17 cellular contexts compared by ENCODE assay signal in the genomic region with DNA sequence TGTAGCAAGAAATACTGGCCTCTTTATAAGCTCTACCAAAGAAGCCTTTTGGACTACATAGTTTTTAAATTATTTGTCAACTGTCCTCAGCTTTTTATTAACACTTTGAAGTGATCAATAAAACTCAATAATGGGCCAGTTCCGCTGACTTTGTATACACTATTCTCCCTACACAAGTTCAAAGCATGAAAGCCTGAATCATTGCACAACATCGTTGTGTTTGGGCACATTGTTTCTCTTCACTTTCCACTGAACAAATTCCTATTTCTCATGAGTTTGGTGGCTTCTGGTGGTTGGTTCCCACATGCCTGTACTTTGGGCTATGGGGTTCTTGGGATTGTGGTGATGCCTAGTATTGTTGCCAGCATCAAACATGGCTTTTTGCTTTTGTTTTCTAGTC.
A peak's percentile ranks its signal among the peaks of the same experiment; 100 is the strongest.
DNase-seq lines count a peak whose midpoint lies in the region; TF ChIP-seq lines count a peak whose summit lies in the region.
"Had no signal": no experiment of that assay in that cellular context is flagged by ENCODE, and none has a peak within 500 bp of the region (broad histone marks: within the 10 kb centered on the region; RNA-seq: fewer than 3 reads in every experiment).

No MANE protein-coding gene starts in this region.

- no peak overlapping the region for H3K27ac ChIP-seq in breast epithelium
- H3K27ac ChIP-seq: 22Rv1; BLaER1 treated with 17β-estradiol and CSF1 and Interleukin-3, amounts not matched to agents 10 nM and 100 nM had no signal

- H3K9me3 ChIP-seq in breast epithelium (no peaks in the 10 kb centered on the region), BE2C (no peaks in the 10 kb centered on the region)
- H3K9me3 ChIP-seq: BLaER1 treated with 17β-estradiol and CSF1 and Interleukin-3, amounts not matched to agents 10 nM and 100 nM had no signal

- H3K4me3 ChIP-seq in breast epithelium (no peak overlapping the region), BE2C (ENCODE audit: low read depth, low read length) (no peak overlapping the region)
- H3K4me3 ChIP-seq: BLaER1 treated with 17β-estradiol and CSF1 and Interleukin-3, amounts not matched to agents 10 nM and 100 nM; GM23338 had no signal

- H3K27me3 Mint-ChIP-seq in MCF 10A (ENCODE audit: insufficient read depth, unreplicated experiment) (no peaks in the 10 kb centered on the region), glutamatergic neuron (ENCODE audit: unreplicated experiment) (peaks cover 4% of the 10 kb centered on the region), nephron progenitor cell (ENCODE audit: low read depth, poor library complexity) (no peaks in the 10 kb centered on the region)
- H3K27me3 Mint-ChIP-seq: B cell; CD4-positive, alpha-beta T cell had no signal

- CTCF ChIA-PET in MCF 10A (lab: Yijun Ruan, JAX), result no interaction called here

- TF ChIP-seq POLR2A in breast epithelium (IDR thresholded peaks at IDR 0.05), result no peak

- POLR2A ChIA-PET in MCF 10A (lab: Yijun Ruan, JAX), result no interaction called here

- H3K4me3 Mint-ChIP-seq in MCF 10A (ENCODE audit: unreplicated experiment) (no peak overlapping the region), glutamatergic neuron (ENCODE audit: unreplicated experiment) (no peak overlapping the region), nephron progenitor cell (no peak overlapping the region)
- H3K4me3 Mint-ChIP-seq: B cell; CD14-positive monocyte; CD4-positive, alpha-beta T cell; CD8-positive, alpha-beta memory T cell; GM23338; H9 had no signal

- peaks cover 7% of the 10 kb centered on the region for H3K36me3 Mint-ChIP-seq in MCF 10A (ENCODE audit: insufficient read depth, unreplicated experiment)
- peaks cover 3% of the 10 kb centered on the region for H3K36me3 Mint-ChIP-seq in glutamatergic neuron (ENCODE audit: unreplicated experiment)
- H3K36me3 Mint-ChIP-seq in nephron progenitor cell (ENCODE audit: low read depth), result no peaks in the 10 kb centered on the region
- H3K36me3 Mint-ChIP-seq: CD14-positive monocyte; CD8-positive, alpha-beta memory T cell had no signal

- H3K36me3 ChIP-seq in breast epithelium, result no peaks in the 10 kb centered on the region
- no peaks in the 10 kb centered on the region for H3K36me3 ChIP-seq in BE2C
- H3K36me3 ChIP-seq: BLaER1 treated with 17β-estradiol and CSF1 and Interleukin-3, amounts not matched to agents 10 nM and 100 nM had no signal

- H3K27me3 ChIP-seq in breast epithelium (no peaks in the 10 kb centered on the region), BE2C (no peaks in the 10 kb centered on the region)
- H3K27me3 ChIP-seq: BLaER1 treated with 17β-estradiol and CSF1 and Interleukin-3, amounts not matched to agents 10 nM and 100 nM had no signal

- no peak for DNase-seq in MCF 10A (ENCODE audit: unreplicated experiment)
- no peak for DNase-seq in breast epithelium (ENCODE audit: low spot score in 2 of 2)
- DNase-seq in glutamatergic neuron, result no peak
- no peak for DNase-seq in nephron progenitor cell
- no peak for DNase-seq in BE2C
- no peak for DNase-seq in activated CD4-positive, alpha-beta T cell treated with anti-CD3 and anti-CD28 coated beads for 4 hours
- DNase-seq: CD4-positive, alpha-beta T cell; CD8-positive, alpha-beta memory T cell; DMS 273 treated with DMSO at 0.1 percent for 48 hours; DMS79; GF-D8; H9 had no signal

- peak overlapping the region; percentile 63 for H3K27ac Mint-ChIP-seq in MCF 10A (ENCODE audit: low read depth, unreplicated experiment)
- H3K27ac Mint-ChIP-seq in glutamatergic neuron (ENCODE audit: unreplicated experiment), result peak overlapping the region; percentile 18
- peak overlapping the region; percentile 69 for H3K27ac Mint-ChIP-seq in nephron progenitor cell
- H3K27ac Mint-ChIP-seq: B cell; CD14-positive monocyte; CD4-positive, alpha-beta T cell; CD8-positive, alpha-beta memory T cell; GM23338; H9 had no signal

- no TSS peak for BruUV-seq in MCF 10A (replicated peaks; lab: Mats Ljungman, UMichigan)

- intact Hi-C loops in MCF 10A (cut with micrococcal nuclease), result no loop called here
- intact Hi-C loops in breast epithelium (cut with DNase I; ENCODE audit: low total_unique reads), result no loop called here

- peaks cover 20% of the 10 kb centered on the region for H3K4me1 Mint-ChIP-seq in MCF 10A (ENCODE audit: insufficient read depth, unreplicated experiment)
- H3K4me1 Mint-ChIP-seq in glutamatergic neuron (ENCODE audit: low read depth, unreplicated experiment), result peaks cover 8% of the 10 kb centered on the region
- H3K4me1 Mint-ChIP-seq in nephron progenitor cell, result no peaks in the 10 kb centered on the region
- H3K4me1 Mint-ChIP-seq: B cell; CD14-positive monocyte; CD8-positive, alpha-beta memory T cell; GM23338; H9 had no signal

- no peak for TF ChIP-seq CTCF in MCF 10A (IDR thresholded peaks at IDR 0.05; ENCODE audit: unreplicated experiment)
- no peak for TF ChIP-seq CTCF in breast epithelium (IDR thresholded peaks at IDR 0.05)
- no peak for TF ChIP-seq CTCF in glutamatergic neuron (IDR thresholded peaks at IDR 0.05; ENCODE audit: partially characterized antibody, unreplicated experiment)
- no peak for TF ChIP-seq CTCF in nephron progenitor cell (IDR thresholded peaks at IDR 0.05)
- TF ChIP-seq CTCF in BE2C (IDR thresholded peaks at IDR 0.05; ENCODE audit: low read depth, low read length), result no peak

- H3K9me3 Mint-ChIP-seq in MCF 10A (ENCODE audit: unreplicated experiment) (no peaks in the 10 kb centered on the region), glutamatergic neuron (ENCODE audit: unreplicated experiment) (peaks cover 4% of the 10 kb centered on the region), nephron progenitor cell (peaks cover 5% of the 10 kb centered on the region)
- H3K9me3 Mint-ChIP-seq: CD4-positive, alpha-beta T cell; GM23338; H9 had no signal

- no peaks in the 10 kb centered on the region for H3K4me1 ChIP-seq in breast epithelium
- H3K4me1 ChIP-seq in BE2C, result peaks cover 9% of the 10 kb centered on the region
- H3K4me1 ChIP-seq: BLaER1 treated with 17β-estradiol and CSF1 and Interleukin-3, amounts not matched to agents 10 nM and 100 nM had no signal

Comparison
In these comparisons a context has a peak if more than half of its experiments do, and no peak if none do; other contexts are left out.
1. H3K27ac Mint-ChIP-seq: peak in every context shown above with its lines; median percentile 69 in nephron progenitor cell; 63 in MCF 10A; 18 in glutamatergic neuron.